ENCODE assay signal across 10 cellular contexts in genomic region chr13:110109910-110110309, GRCh38.
DNase-seq lines count a peak whose midpoint lies in the region; ATAC-seq and TF ChIP-seq lines count a peak whose summit lies in the region.
"Had no signal": no experiment of that assay in that cellular context is flagged by ENCODE, and none has a peak within 500 bp of the region (broad histone marks: within the 10 kb centered on the region; RNA-seq: fewer than 3 reads in every experiment).

No MANE protein-coding gene starts in this region.

- peak overlapping the region in 3 of 10 donors; percentile 2 to 23 (median 5) for H3K4me3 ChIP-seq in heart right ventricle

- no peaks in the 10 kb centered on the region for H3K27me3 Mint-ChIP-seq in activated naive CD4-positive, alpha-beta T cell treated with anti-CD3 and anti-CD28 coated beads, Interleukin-2, amount 10 ng/mL, durations not matched to agents 7 days and 5 days
- peaks cover 0 to 10% of the 10 kb centered on the region in 2 donors for H3K27me3 Mint-ChIP-seq in stimulated activated naive B cell treated with anti-CD40 and anti-IgM and Interleukin-4, amounts not matched to agents 10 μg/mL and 1 μg/mL and 100 μg/mL, for 72 hours
- H3K27me3 Mint-ChIP-seq: activated B cell treated with CpG ODN at 0.5 μM for 24 hours had no signal

- peak overlapping the region; percentile 16 to 85 (median 63) for H3K27ac ChIP-seq in heart right ventricle

- H3K9me3 ChIP-seq in heart right ventricle = no peaks in the 10 kb centered on the region

- DNase-seq in G401 (ENCODE audit: low spot score) (peak; percentile 33), amniotic stem cell (lab: John Stamatoyannopoulos, UW) (peak; percentile 78), heart right ventricle (peak; percentile 74 to 79), sciatic nerve (ENCODE audit: low spot score) (no peak), NCI-H510A treated with DMSO at 0.1 percent for 48 hours (lab: John Stamatoyannopoulos, UW) (no peak)
- no peak for DNase-seq in activated naive CD4-positive, alpha-beta T cell treated with anti-CD3 and anti-CD28 coated beads, Interleukin-2, amount 10 ng/mL, durations not matched to agents 7 days and 5 days
- DNase-seq in activated CD4-positive, alpha-beta T cell treated with anti-CD3 and anti-CD28 coated beads, Interleukin-2, amount 50 U/mL, for 1 hour = no peak
- no peak for DNase-seq in stimulated activated naive B cell treated with anti-CD40 and anti-IgM and Interleukin-4, amounts not matched to agents 10 μg/mL and 1 μg/mL and 100 μg/mL, for 72 hours
- DNase-seq: activated B cell treated with CpG ODN at 0.5 μM for 24 hours, NCI-H1694 had no signal

- in situ Hi-C loops in G401 (cut with HindIII; ENCODE audit: low sequenced_read_pairs) = no loop called here

- intact Hi-C loops in heart right ventricle (cut with DNase I) (loop anchor here (5.0 to 10.0 kb wide), 16 partner anchors 55 to 1148 kb away; partner anchors contain the start of gene IRS2 (in 8 of the 10)), sciatic nerve (cut with DNase I) (no loop called here)

- H3K27me3 ChIP-seq in heart right ventricle = no peaks in the 10 kb centered on the region

- H3K4me1 Mint-ChIP-seq in activated naive CD4-positive, alpha-beta T cell treated with anti-CD3 and anti-CD28 coated beads, Interleukin-2, amount 10 ng/mL, durations not matched to agents 7 days and 5 days = no peaks in the 10 kb centered on the region
- H3K4me1 Mint-ChIP-seq in stimulated activated naive B cell treated with anti-CD40 and anti-IgM and Interleukin-4, amounts not matched to agents 10 μg/mL and 1 μg/mL and 100 μg/mL, for 72 hours = no peaks in the 10 kb centered on the region
- H3K4me1 Mint-ChIP-seq: activated B cell treated with CpG ODN at 0.5 μM for 24 hours had no signal

- ATAC-seq in heart right ventricle = peak; percentile 71 to 91 (median 87)
- peak; percentile 78 for ATAC-seq in sciatic nerve
- no peak for ATAC-seq in stimulated activated naive B cell treated with anti-CD40 and anti-IgM and Interleukin-4, amounts not matched to agents 10 μg/mL and 1 μg/mL and 100 μg/mL, for 72 hours (replicated peaks)

- no peak overlapping the region for H3K4me3 Mint-ChIP-seq in activated naive CD4-positive, alpha-beta T cell treated with anti-CD3 and anti-CD28 coated beads, Interleukin-2, amount 10 ng/mL, durations not matched to agents 7 days and 5 days
- no peak overlapping the region for H3K4me3 Mint-ChIP-seq in stimulated activated naive B cell treated with anti-CD40 and anti-IgM and Interleukin-4, amounts not matched to agents 10 μg/mL and 1 μg/mL and 100 μg/mL, for 72 hours
- H3K4me3 Mint-ChIP-seq: activated B cell treated with CpG ODN at 0.5 μM for 24 hours had no signal

- no peaks in the 10 kb centered on the region for H3K9me3 Mint-ChIP-seq in activated naive CD4-positive, alpha-beta T cell treated with anti-CD3 and anti-CD28 coated beads, Interleukin-2, amount 10 ng/mL, durations not matched to agents 7 days and 5 days
- H3K9me3 Mint-ChIP-seq in stimulated activated naive B cell treated with anti-CD40 and anti-IgM and Interleukin-4, amounts not matched to agents 10 μg/mL and 1 μg/mL and 100 μg/mL, for 72 hours = no peaks in the 10 kb centered on the region
- H3K9me3 Mint-ChIP-seq: activated B cell treated with CpG ODN at 0.5 μM for 24 hours had no signal

- no peaks in the 10 kb centered on the region for H3K36me3 Mint-ChIP-seq in activated naive CD4-positive, alpha-beta T cell treated with anti-CD3 and anti-CD28 coated beads, Interleukin-2, amount 10 ng/mL, durations not matched to agents 7 days and 5 days
- no peaks in the 10 kb centered on the region for H3K36me3 Mint-ChIP-seq in stimulated activated naive B cell treated with anti-CD40 and anti-IgM and Interleukin-4, amounts not matched to agents 10 μg/mL and 1 μg/mL and 100 μg/mL, for 72 hours

- no peak for TF ChIP-seq CTCF in heart right ventricle (IDR thresholded peaks at IDR 0.05)

- H3K36me3 ChIP-seq in heart right ventricle = no peaks in the 10 kb centered on the region

- H3K4me1 ChIP-seq in heart right ventricle = peaks cover 4 to 47% (median 22%) of the 10 kb centered on the region in 9 donors

- no peak overlapping the region for H3K27ac Mint-ChIP-seq in activated naive CD4-positive, alpha-beta T cell treated with anti-CD3 and anti-CD28 coated beads, Interleukin-2, amount 10 ng/mL, durations not matched to agents 7 days and 5 days
- H3K27ac Mint-ChIP-seq in stimulated activated naive B cell treated with anti-CD40 and anti-IgM and Interleukin-4, amounts not matched to agents 10 μg/mL and 1 μg/mL and 100 μg/mL, for 72 hours = no peak overlapping the region
- H3K27ac Mint-ChIP-seq: activated B cell treated with CpG ODN at 0.5 μM for 24 hours had no signal

- CTCF ChIA-PET in activated naive CD4-positive, alpha-beta T cell treated with anti-CD3 and anti-CD28 coated beads, Interleukin-2, amount 10 ng/mL, durations not matched to agents 7 days and 5 days (lab: Charles Lee) = interaction anchor here (0.6 kb wide), 1 partner anchor 754 kb away, joined by 3 read pairs; no protein-coding TSS in a partner anchor

- WGBS in heart right ventricle, 2 donors = 19 to 30% methylated on average over 15 of the region's 15 CpGs

Comparison
In these comparisons a context has a peak if more than half of its experiments do, and no peak if none do; other contexts are left out.
1. DNase-seq: peak in G401 (single experiment), amniotic stem cell (single experiment) and heart right ventricle (2 of 2); none in sciatic nerve (single experiment), activated naive CD4-positive, alpha-beta T cell treated with anti-CD3 and anti-CD28 coated beads, Interleukin-2, amount 10 ng/mL, durations not matched to agents 7 days and 5 days (single experiment), activated CD4-positive, alpha-beta T cell treated with anti-CD3 and anti-CD28 coated beads, Interleukin-2, amount 50 U/mL, for 1 hour (single experiment), NCI-H510A treated with DMSO at 0.1 percent for 48 hours (single experiment) and stimulated activated naive B cell treated with anti-CD40 and anti-IgM and Interleukin-4, amounts not matched to agents 10 μg/mL and 1 μg/mL and 100 μg/mL, for 72 hours (single experiment).
2. ATAC-seq: peak in heart right ventricle (8 of 8) and sciatic nerve (single experiment); none in stimulated activated naive B cell treated with anti-CD40 and anti-IgM and Interleukin-4, amounts not matched to agents 10 μg/mL and 1 μg/mL and 100 μg/mL, for 72 hours (0 of 2).